In the genomic region with DNA sequence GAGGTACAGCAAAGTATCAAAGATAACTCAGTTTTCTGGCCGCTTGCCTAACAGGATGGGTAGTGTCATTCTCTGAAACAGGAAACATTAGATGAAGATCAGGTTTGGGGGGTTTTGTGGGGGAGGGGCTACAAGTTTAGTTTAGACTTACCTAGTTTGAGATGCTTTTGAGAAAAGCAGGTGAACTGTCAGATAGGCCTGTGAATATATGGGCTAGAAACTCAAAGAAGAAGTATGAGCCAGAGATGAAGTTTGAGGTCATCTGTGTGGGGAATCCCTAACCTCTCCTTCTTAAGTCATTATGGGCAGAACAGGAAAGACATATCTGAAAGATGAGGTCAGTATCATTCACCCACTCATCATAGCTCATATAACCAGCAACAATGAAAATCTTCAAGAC, we compare ENCODE assay signal across 14 cellular contexts. TPM values are rescaled to one million over a fixed set of nuclear protein-coding genes. Genes with fewer than 3 reads are reported as not detected.
A peak's percentile ranks its signal among the peaks of the same experiment; 100 is the strongest.
DNase-seq lines count a peak whose midpoint lies in the region; ATAC-seq and TF ChIP-seq lines count a peak whose summit lies in the region.
"Had no signal": no experiment of that assay in that cellular context is flagged by ENCODE, and none has a peak within 500 bp of the region (broad histone marks: within the 10 kb centered on the region; RNA-seq: fewer than 3 reads in every experiment).

No MANE protein-coding gene starts in this region.

- H3K27ac Mint-ChIP-seq in activated T-helper 2 cell treated with anti-CD3 and anti-CD28 coated beads, Interferon-gamma antibody, Interleukin-2, Interleukin-4, amounts not matched to agents 10 μg/mL and 5 μg/mL and 100 μg/mL, durations not matched to agents 14 hours and 24 hours and 36 hours: peak overlapping the region; percentile 49
- peak overlapping the region; percentile 24 for H3K27ac Mint-ChIP-seq in mesothelial cell of epicardium

- no peak for TF ChIP-seq CTCF in GM12865 (IDR thresholded peaks at IDR 0.05; ENCODE audit: insufficient read depth, low read depth, low read length, missing control alignments)
- TF ChIP-seq CTCF in mesothelial cell of epicardium (IDR thresholded peaks at IDR 0.05; ENCODE audit: unreplicated experiment): no peak

- no peaks in the 10 kb centered on the region for H3K4me1 ChIP-seq in aorta (ENCODE audit: control insufficient read depth in 1 of 2, insufficient read depth in 2 of 2, low read length in 2 of 2)
- H3K4me1 ChIP-seq: uterus had no signal

- peak; percentile 54 for ATAC-seq in HG03354 (IDR thresholded peaks at IDR 0.05; ENCODE audit: poor library complexity, severe bottlenecking, unreplicated experiment)
- ATAC-seq in aorta (ENCODE audit: low FRiP score): no peak

- no peaks in the 10 kb centered on the region for H3K36me3 Mint-ChIP-seq in activated T-helper 2 cell treated with anti-CD3 and anti-CD28 coated beads, Interferon-gamma antibody, Interleukin-2, Interleukin-4, amounts not matched to agents 10 μg/mL and 5 μg/mL and 100 μg/mL, durations not matched to agents 14 hours and 24 hours and 36 hours (ENCODE audit: low read depth)
- no peaks in the 10 kb centered on the region for H3K36me3 Mint-ChIP-seq in mesothelial cell of epicardium

- H3K4me3 Mint-ChIP-seq in activated T-helper 2 cell treated with anti-CD3 and anti-CD28 coated beads, Interferon-gamma antibody, Interleukin-2, Interleukin-4, amounts not matched to agents 10 μg/mL and 5 μg/mL and 100 μg/mL, durations not matched to agents 14 hours and 24 hours and 36 hours (ENCODE audit: low read depth): no peak overlapping the region
- no peak overlapping the region for H3K4me3 Mint-ChIP-seq in mesothelial cell of epicardium

- H3K4me1 Mint-ChIP-seq in activated T-helper 2 cell treated with anti-CD3 and anti-CD28 coated beads, Interferon-gamma antibody, Interleukin-2, Interleukin-4, amounts not matched to agents 10 μg/mL and 5 μg/mL and 100 μg/mL, durations not matched to agents 14 hours and 24 hours and 36 hours (ENCODE audit: low read depth): peaks cover 42% of the 10 kb centered on the region
- H3K4me1 Mint-ChIP-seq in mesothelial cell of epicardium: peaks cover 13% of the 10 kb centered on the region

- intact Hi-C loops in activated T-helper 2 cell treated with anti-CD3 and anti-CD28 coated beads, Interferon-gamma antibody, Interleukin-2, Interleukin-4, amounts not matched to agents 10 μg/mL and 5 μg/mL and 100 μg/mL, durations not matched to agents 14 hours and 24 hours and 36 hours (cut with micrococcal nuclease): loop anchor here (2.0 to 5.0 kb wide), 2 partner anchors 14 to 1074 kb away; partner anchors contain the start of gene LAYN
- intact Hi-C loops in aorta (cut with DNase I): no loop called here

- no peaks in the 10 kb centered on the region for H3K9me3 Mint-ChIP-seq in activated T-helper 2 cell treated with anti-CD3 and anti-CD28 coated beads, Interferon-gamma antibody, Interleukin-2, Interleukin-4, amounts not matched to agents 10 μg/mL and 5 μg/mL and 100 μg/mL, durations not matched to agents 14 hours and 24 hours and 36 hours
- no peaks in the 10 kb centered on the region for H3K9me3 Mint-ChIP-seq in mesothelial cell of epicardium

- no peak overlapping the region for H3K27ac ChIP-seq in aorta (ENCODE audit: low read depth in 1 of 2, low read length in 2 of 2)
- H3K27ac ChIP-seq: coronary artery, uterus, VCaP had no signal

- DNase-seq in GM12865 (ENCODE audit: low read depth) (peak; percentile 60), mesothelial cell of epicardium (ENCODE audit: low spot score in 2 of 2, unreplicated experiment in 2 of 2) (no peak), germinal center (ENCODE audit: low spot score) (no peak), NCI-H1048 (lab: John Stamatoyannopoulos, UW) (no peak), putamen (ENCODE audit: low spot score) (no peak), aorta (no peak)
- DNase-seq in activated T-helper 2 cell treated with anti-CD3 and anti-CD28 coated beads, Interferon-gamma antibody, Interleukin-2, Interleukin-4, amounts not matched to agents 10 μg/mL and 5 μg/mL and 100 μg/mL, durations not matched to agents 14 hours and 24 hours and 36 hours (ENCODE audit: low spot score): no peak
- DNase-seq: NCI-H524 treated with DMSO at 0.1 percent for 48 hours; stimulated activated CD4-positive, alpha-beta T cell treated with anti-CD3 and anti-CD28 coated beads, Interleukin-2, amount 100 ng/mL, for 24 hours; uterus had no signal

- H3K36me3 ChIP-seq in aorta (ENCODE audit: control insufficient read depth in 1 of 2, insufficient read depth in 2 of 2, low read length in 1 of 2): no peaks in the 10 kb centered on the region
- H3K36me3 ChIP-seq: uterus had no signal

- H3K4me3 ChIP-seq in GM12865 (ENCODE audit: low read depth, low read length) (no peak overlapping the region), aorta (ENCODE audit: low read length in 2 of 2) (no peak overlapping the region)
- H3K4me3 ChIP-seq: coronary artery, uterus had no signal

- WGBS in aorta, 2 donors: 94 to 100% methylated on average over 1 of the region's 1 CpG

- H3K9me3 ChIP-seq in aorta (ENCODE audit: control insufficient read depth, low read length): no peaks in the 10 kb centered on the region
- H3K9me3 ChIP-seq: uterus had no signal

- no peaks in the 10 kb centered on the region for H3K27me3 ChIP-seq in aorta (ENCODE audit: control insufficient read depth in 1 of 2, insufficient read depth in 2 of 2, low read length in 1 of 2)
- H3K27me3 ChIP-seq: uterus had no signal

- no peaks in the 10 kb centered on the region for H3K27me3 Mint-ChIP-seq in activated T-helper 2 cell treated with anti-CD3 and anti-CD28 coated beads, Interferon-gamma antibody, Interleukin-2, Interleukin-4, amounts not matched to agents 10 μg/mL and 5 μg/mL and 100 μg/mL, durations not matched to agents 14 hours and 24 hours and 36 hours (ENCODE audit: low read depth)
- H3K27me3 Mint-ChIP-seq in mesothelial cell of epicardium (ENCODE audit: low read depth): no peaks in the 10 kb centered on the region

RNA-seq across cellular contexts. Expression of gene HOATZ, which starts 11.9 kb away (rescaled TPM):
- not detected in 2 replicates for total RNA-seq in activated T-helper 2 cell treated with anti-CD3 and anti-CD28 coated beads, Interferon-gamma antibody, Interleukin-2, Interleukin-4, amounts not matched to agents 10 μg/mL and 5 μg/mL and 100 μg/mL, durations not matched to agents 14 hours and 24 hours and 36 hours
- total RNA-seq in mesothelial cell of epicardium (not detected in 3 replicates), aorta (not detected)
- not detected for polyA plus RNA-seq in aorta
- total RNA-seq: liver had no signal
- polyA plus RNA-seq: liver had no signal

RNA-seq across cellular contexts. Expression of gene LAYN, which starts 14.0 kb away (rescaled TPM):
- 15.8 and 16.5 TPM in 2 replicates for total RNA-seq in activated T-helper 2 cell treated with anti-CD3 and anti-CD28 coated beads, Interferon-gamma antibody, Interleukin-2, Interleukin-4, amounts not matched to agents 10 μg/mL and 5 μg/mL and 100 μg/mL, durations not matched to agents 14 hours and 24 hours and 36 hours
- total RNA-seq in mesothelial cell of epicardium (12.5 to 15.3 TPM (median 12.5 TPM) in 3 replicates), aorta (10 to 100 TPM; 20.8 to 23.1 TPM)
- 10 to 100 TPM; 17.6 to 30.2 TPM for polyA plus RNA-seq in aorta

RNA-seq across cellular contexts. Expression of gene BTG4, which starts 14.3 kb away (rescaled TPM):
- not detected in 2 replicates for total RNA-seq in activated T-helper 2 cell treated with anti-CD3 and anti-CD28 coated beads, Interferon-gamma antibody, Interleukin-2, Interleukin-4, amounts not matched to agents 10 μg/mL and 5 μg/mL and 100 μg/mL, durations not matched to agents 14 hours and 24 hours and 36 hours
- total RNA-seq in mesothelial cell of epicardium (not detected in 3 replicates), aorta (not detected)
- polyA plus RNA-seq in aorta: not detected
- total RNA-seq: liver, uterus had no signal
- polyA plus RNA-seq: liver had no signal
